ENCODE assay signal across 9 cellular contexts in the genomic region with DNA sequence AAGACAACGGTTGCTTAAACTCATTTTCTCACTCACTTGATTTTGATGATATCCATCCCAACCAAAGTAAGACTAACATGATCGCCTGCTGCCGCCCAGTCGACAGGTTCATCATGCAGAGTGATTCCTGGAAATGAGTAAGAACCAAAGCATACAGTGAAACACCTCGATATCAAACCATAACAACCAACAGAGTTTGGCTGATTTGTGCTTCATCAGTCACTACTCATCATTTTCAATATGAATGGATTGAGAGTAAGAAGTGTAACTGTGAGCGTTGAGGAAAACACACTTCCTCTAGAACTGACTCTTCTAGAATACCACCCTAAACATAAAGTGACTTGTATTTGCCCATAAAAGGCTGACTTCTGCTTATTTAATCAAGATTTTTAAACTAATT.
DNase-seq lines count a peak whose midpoint lies in the region; ATAC-seq and TF ChIP-seq lines count a peak whose summit lies in the region.
"Had no signal": no experiment of that assay in that cellular context is flagged by ENCODE, and none has a peak within 500 bp of the region (broad histone marks: within the 10 kb centered on the region; RNA-seq: fewer than 3 reads in every experiment).

No MANE protein-coding gene starts in this region.

- CTCF ChIA-PET in HEK293T (lab: Yijun Ruan, JAX): no interaction called here

- ATAC-seq in GM19351 (IDR thresholded peaks at IDR 0.05; ENCODE audit: unreplicated experiment) (peak; percentile 87), HG02840 (IDR thresholded peaks at IDR 0.05; ENCODE audit: low FRiP score, unreplicated experiment) (peak; percentile 62)
- ATAC-seq: gastrocnemius medialis had no signal

- POLR2A ChIA-PET in HEK293T (lab: Yijun Ruan, JAX): no interaction called here

- DNase-seq in activated CD4-positive, CD25-positive, alpha-beta regulatory T cell treated with anti-CD3 and anti-CD28 coated beads, Interleukin-2, amount 50 U/mL, for 72 hours: peak; percentile 38
- DNase-seq in stimulated activated CD8-positive, alpha-beta memory T cell treated with anti-CD3 and anti-CD28 coated beads, Interleukin-4, amount 100 ng/mL, for 48 hours: peak; percentile 64
- DNase-seq in HEK293T (ENCODE audit: extremely low spot score) (no peak), HCEC 1CT (no peak), superior temporal gyrus (ENCODE audit: extremely low spot score) (no peak)
- DNase-seq: amniotic stem cell, gastrocnemius medialis had no signal

TF ChIP-seq in HEK293T, 16 proteins besides CTCF, POLR2A, EP300 and RAD21:
- TF ChIP-seq SUZ12 (IDR thresholded peaks at IDR 0.05): no peak

Comparison
In these comparisons a context has a peak if more than half of its experiments do, and no peak if none do; other contexts are left out.
1. DNase-seq: peak in activated CD4-positive, CD25-positive, alpha-beta regulatory T cell treated with anti-CD3 and anti-CD28 coated beads, Interleukin-2, amount 50 U/mL, for 72 hours (single experiment) and stimulated activated CD8-positive, alpha-beta memory T cell treated with anti-CD3 and anti-CD28 coated beads, Interleukin-4, amount 100 ng/mL, for 48 hours (single experiment); none in HEK293T (single experiment), HCEC 1CT (single experiment) and superior temporal gyrus (single experiment).